29 cellular contexts compared by ENCODE assay signal in genomic region chr12:116338064-116338872, GRCh38.
DNase-seq lines count a peak whose midpoint lies in the region; ATAC-seq, FAIRE-seq and TF ChIP-seq lines count a peak whose summit lies in the region.
"Had no signal": no experiment of that assay in that cellular context is flagged by ENCODE, and none has a peak within 500 bp of the region (broad histone marks: within the 10 kb centered on the region; RNA-seq: fewer than 3 reads in every experiment).

No MANE protein-coding gene starts in this region.

- H3K36me3 ChIP-seq in HepG2 (replicated peaks in 1 of 2; ENCODE audit: control insufficient read depth in 1 of 2, insufficient read depth in 2 of 2, low read length in 2 of 2) (no peaks in the 10 kb centered on the region), right lobe of liver (no peaks in the 10 kb centered on the region), GM12878 (ENCODE audit: control insufficient read depth in 2 of 2, insufficient read depth in 2 of 2, low read length in 1 of 2) (no peaks in the 10 kb centered on the region), mesendoderm (ENCODE audit: control insufficient read depth, insufficient read depth, low read length) (no peaks in the 10 kb centered on the region)
- H3K36me3 ChIP-seq: left ventricle myocardium inferior had no signal

- H3K56ac ChIP-seq in mesendoderm (ENCODE audit: low read length) = no peak overlapping the region

- RAD21 ChIA-PET in GM12878 (lab: Charles Lee; ENCODE audit: unreplicated experiment) = interaction anchor here (0.7 to 1.9 kb wide), 2 partner anchors 15 to 221 kb away, joined by 3 to 8 read pairs; partner anchors contain the start of gene MAP1LC3B2

- BruUV-seq in HepG2 (replicated peaks; lab: Mats Ljungman, UMichigan) = no TSS peak
- BruUV-seq in GM12878 (replicated peaks; lab: Mats Ljungman, UMichigan) = no TSS peak

- no peaks in the 10 kb centered on the region for H4K20me1 ChIP-seq in HepG2 (ENCODE audit: insufficient read depth, low read length)
- no peaks in the 10 kb centered on the region for H4K20me1 ChIP-seq in GM12878 (ENCODE audit: control insufficient read depth, insufficient read depth)

- H3K9me3 ChIP-seq in HepG2 (ENCODE audit: low read length) = no peaks in the 10 kb centered on the region
- no peaks in the 10 kb centered on the region for H3K9me3 ChIP-seq in right lobe of liver
- peaks cover 7% of the 10 kb centered on the region; the same call in 2 of the 3 replicates for H3K9me3 ChIP-seq in GM12878 (replicated peaks; ENCODE audit: control insufficient read depth, insufficient read depth, low read length)

- no peak overlapping the region for H2AFZ ChIP-seq in HepG2 (ENCODE audit: low read length)
- H2AFZ ChIP-seq in GM12878 (ENCODE audit: control insufficient read depth, low read depth, low read length) = no peak overlapping the region

- H3K79me1 ChIP-seq in mesendoderm (ENCODE audit: low read length) = no peaks in the 10 kb centered on the region

- TF ChIP-seq POLR2A in HepG2 (IDR thresholded peaks at IDR 0.05; ENCODE audit: insufficient read depth in 1 of 2, low read depth in 2 of 2, low read length in 2 of 2) (no peak), right lobe of liver (IDR thresholded peaks at IDR 0.05) (no peak), GM12878 (IDR thresholded peaks at IDR 0.05; ENCODE audit: low read depth, low read length) (no peak)

- POLR2A ChIA-PET in HepG2 (lab: Yijun Ruan, JAX) = no interaction called here
- POLR2A ChIA-PET in GM12878 (lab: Charles Lee) = interaction anchor here (0.6 to 0.9 kb wide), 4 partner anchors 15 to 221 kb away, joined by 3 to 5 read pairs (median 3); partner anchors contain the start of gene MAP1LC3B2
- POLR2A ChIA-PET in HEK293T (lab: Yijun Ruan, JAX) = no interaction called here

- no peak overlapping the region for H2AK5ac ChIP-seq in mesendoderm (ENCODE audit: low read length)

- no peak overlapping the region for H2BK15ac ChIP-seq in mesendoderm (replicated peaks; ENCODE audit: low read depth)

- DNase-seq in HepG2 (ENCODE audit: low spot score) (no peak), right lobe of liver (no peak), GM12878 (ENCODE audit: low read depth, low spot score) (no peak), mesendoderm (peak; percentile 33), H4 (ENCODE audit: low spot score) (no peak), HEK293T (ENCODE audit: extremely low spot score) (no peak), GM19238 (ENCODE audit: insufficient read length, low spot score) (no peak)
- DNase-seq: activated CD4-positive, alpha-beta memory T cell treated with anti-CD3 and anti-CD28 coated beads, Interleukin-2, amount 10 ng/mL, durations not matched to agents 7 days and 5 days; activated CD8-positive, alpha-beta memory T cell treated with anti-CD3 and anti-CD28 coated beads, Interleukin-2, amount 50 U/mL, for 4 hours; activated naive CD4-positive, alpha-beta T cell treated with Interleukin-2 at 50 U/mL for 16 hours; CD4-positive, CD25-positive, alpha-beta regulatory T cell; central memory CD4-positive, alpha-beta T cell; cortex of kidney; DMS79 treated with DMSO at 0.1 percent for 48 hours; glutamatergic neuron; left ventricle myocardium inferior; NCI-H1436; NCI-H2081; NCI-H446 treated with DMSO at 0.1 percent for 48 hours; NCI-H774; occipital lobe; psoas muscle; SIG-M5; stimulated activated CD4-positive, alpha-beta T cell treated with anti-CD3 and anti-CD28 coated beads, Interleukin-4, amount 100 ng/mL, for 24 hours had no signal

- intact Hi-C loops in HepG2 (cut with micrococcal nuclease; ENCODE audit: unreplicated experiment) = no loop called here
- intact Hi-C loops in right lobe of liver (cut with DNase I) = no loop called here
- intact Hi-C loops in GM12878 (cut with micrococcal nuclease; ENCODE audit: unreplicated experiment) = loop anchor here (5.0 kb wide), 4 partner anchors 61 to 359 kb away; partner anchors contain the start of gene MED13L

- SMC1A ChIA-PET in GM12878 (lab: Charles Lee; ENCODE audit: uncharacterized antibody, unreplicated experiment) = interaction anchor here (0.6 to 1.0 kb wide), 2 partner anchors 28 to 180 kb away, joined by 3 to 4 read pairs; no protein-coding TSS in a partner anchor

- no peaks in the 10 kb centered on the region for H3K4me1 ChIP-seq in HepG2 (ENCODE audit: insufficient read depth, low read length)
- no peaks in the 10 kb centered on the region for H3K4me1 ChIP-seq in right lobe of liver
- H3K4me1 ChIP-seq in GM12878 (ENCODE audit: control insufficient read depth, insufficient read depth, low read length) = peaks cover 34% of the 10 kb centered on the region
- H3K4me1 ChIP-seq in mesendoderm (ENCODE audit: control insufficient read depth, low read depth, low read length) = no peaks in the 10 kb centered on the region
- H3K4me1 ChIP-seq: left ventricle myocardium inferior, psoas muscle had no signal

- 50% methylated on average over 13 of the region's 13 CpGs for WGBS in HepG2 (ENCODE audit: low lambda C conversion rate)
- 91% methylated on average over 12 of the region's 13 CpGs for WGBS in right lobe of liver (ENCODE audit: insufficient coverage, low coverage, low lambda C conversion rate, missing lambda C conversion rate)
- 81% methylated on average over 11 of the region's 13 CpGs for WGBS in GM12878 (ENCODE audit: insufficient coverage, insufficient replicate concordance, low lambda C conversion rate, missing lambda C conversion rate)
- no CpG with 5 or more reads among the region's 13 CpGs for whole genome bisulfite sequencing in mesendoderm (ENCODE audit: extremely low coverage, insufficient coverage, low lambda C conversion rate)

- TF ChIP-seq EP300 in HepG2 (IDR thresholded peaks at IDR 0.05; ENCODE audit: low read depth in 2 of 2, low read length in 2 of 2) (no peak), HepG2 (CRISPR knock-in tag; IDR thresholded peaks at IDR 0.05; ENCODE audit: borderline replicate concordance) (no peak), GM12878 (IDR thresholded peaks at IDR 0.05; ENCODE audit: borderline replicate concordance in 1 of 2, control insufficient read depth in 1 of 2, low read depth in 2 of 2, low read length in 2 of 2) (no peak)

- H3K4me3 ChIP-seq in HepG2 (replicated peaks in 1 of 3; ENCODE audit: insufficient read depth in 1 of 3, low read depth in 2 of 3, low read length in 3 of 3) (no peak overlapping the region), right lobe of liver (no peak overlapping the region), GM12878 (no peak overlapping the region), mesendoderm (ENCODE audit: low read length) (no peak overlapping the region)
- H3K4me3 ChIP-seq: left ventricle myocardium inferior, psoas muscle had no signal

- no peak for ATAC-seq in HepG2
- no peak for ATAC-seq in right lobe of liver
- ATAC-seq in GM12878 = peak; percentile 7; the same call in 2 of the 3 replicates
- no peak for ATAC-seq in HG02642 (IDR thresholded peaks at IDR 0.05; ENCODE audit: poor library complexity, unreplicated experiment)
- ATAC-seq: esophagus mucosa, psoas muscle had no signal

- no peak for TF ChIP-seq CTCF in HepG2 (CRISPR knock-in tag; IDR thresholded peaks at IDR 0.05)
- TF ChIP-seq CTCF in right lobe of liver (IDR thresholded peaks at IDR 0.05) = no peak
- TF ChIP-seq CTCF in GM12878 (IDR thresholded peaks at IDR 0.05 in 2 of 3, conservative IDR thresholded peaks at IDR 0.05 in 1 of 3; ENCODE audit: control insufficient read depth in 2 of 3, extremely low read depth in 1 of 3, insufficient read depth in 1 of 3, low read depth in 3 of 3, low read length in 3 of 3) = no peak

- no peak overlapping the region for H3K23ac ChIP-seq in mesendoderm (ENCODE audit: low read length)

- no peak overlapping the region for H3K18ac ChIP-seq in mesendoderm (ENCODE audit: low read length)

- FAIRE-seq in HepG2 (lab: Jason Lieb, UNC) (no peak), GM12878 (lab: Jason Lieb, UNC) (no peak)
- FAIRE-seq: GM18507, keratinocyte had no signal

- H3K4me2 ChIP-seq in HepG2 (ENCODE audit: low read depth, low read length) = no peak overlapping the region
- H3K4me2 ChIP-seq in GM12878 (ENCODE audit: control insufficient read depth, insufficient read depth) = no peak overlapping the region; the same call in 1 of the 2 replicates
- no peak overlapping the region for H3K4me2 ChIP-seq in mesendoderm (ENCODE audit: low read length)

- no peak overlapping the region for H2BK120ac ChIP-seq in mesendoderm (ENCODE audit: low read depth, low read length)

- H4K8ac ChIP-seq in mesendoderm (ENCODE audit: low read depth, low read length) = no peak overlapping the region

- H3K4ac ChIP-seq in mesendoderm (ENCODE audit: low read depth, low read length) = no peak overlapping the region

- H4K5ac ChIP-seq in mesendoderm (ENCODE audit: low read length) = no peak overlapping the region

- no peaks in the 10 kb centered on the region for H3K79me2 ChIP-seq in HepG2 (ENCODE audit: insufficient read depth, low read length)
- no peaks in the 10 kb centered on the region for H3K79me2 ChIP-seq in GM12878 (ENCODE audit: control insufficient read depth, insufficient read depth, low read length)
- no peaks in the 10 kb centered on the region for H3K79me2 ChIP-seq in mesendoderm (ENCODE audit: control insufficient read depth, insufficient read depth, low read length)

- H3K27ac ChIP-seq in HepG2 (ENCODE audit: extremely low read length, insufficient read depth, low read length) (no peak overlapping the region), right lobe of liver (no peak overlapping the region), GM12878 (ENCODE audit: control insufficient read depth, insufficient read depth) (no peak overlapping the region), mesendoderm (ENCODE audit: low read depth, low read length) (no peak overlapping the region)
- H3K27ac ChIP-seq: 22Rv1, left ventricle myocardium inferior, psoas muscle had no signal

- H3K27me3 ChIP-seq in HepG2 (ENCODE audit: control insufficient read depth in 1 of 2, insufficient read depth in 2 of 2, low read length in 2 of 2) (no peaks in the 10 kb centered on the region), right lobe of liver (no peaks in the 10 kb centered on the region), GM12878 (replicated peaks in 1 of 2; ENCODE audit: control insufficient read depth in 2 of 2, insufficient read depth in 2 of 2, low read length in 1 of 2) (no peaks in the 10 kb centered on the region), mesendoderm (ENCODE audit: insufficient read depth, low read length, poor library complexity) (no peaks in the 10 kb centered on the region)

- in situ Hi-C loops in HepG2 (cut with HindIII; ENCODE audit: extremely low pct_ligation_motif_present, low pct_unique_long_range_greater_than_20kb) = no loop called here
- in situ Hi-C loops in GM12878 (cut with MboI) = no loop called here

- TF ChIP-seq RAD21 in HepG2 (CRISPR knock-in tag; IDR thresholded peaks at IDR 0.05) (no peak), GM12878 (IDR thresholded peaks at IDR 0.05; ENCODE audit: insufficient read depth, low read depth, low read length) (no peak)

- no peak overlapping the region for H2BK5ac ChIP-seq in mesendoderm (ENCODE audit: low read length)

- H3K9ac ChIP-seq in HepG2 (ENCODE audit: insufficient read depth, low read depth, low read length) (no peak overlapping the region), GM12878 (ENCODE audit: control insufficient read depth, insufficient read depth, low read length) (no peak overlapping the region), mesendoderm (ENCODE audit: low read length) (no peak overlapping the region)

- CTCF ChIA-PET in HepG2 (lab: Yijun Ruan, JAX; ENCODE audit: low intra/inter-chr PET ratio, low total read pairs) (no interaction called here), GM12878 (lab: Yijun Ruan, JAX) (interaction anchor here (0.6 to 1.6 kb wide), 2 partner anchors 219 to 262 kb away, joined by 3 to 4 read pairs; no protein-coding TSS in a partner anchor), HEK293T (lab: Yijun Ruan, JAX) (no interaction called here)

Comparison
In these comparisons a context has a peak if more than half of its experiments do, and no peak if none do; other contexts are left out.
1. Of the 75 proteins assayed by ChIP-seq in both HepG2 and GM12878: peak only in HepG2: none; only in GM12878: NR2F1; in both: none; in neither: 73; mixed calls (peak in some experiments, not most) for 1.